ENCODE assay signal across 8 cellular contexts in genomic region chr20:25294459-25295385, GRCh38. TPM values are rescaled to one million over a fixed set of nuclear protein-coding genes. Genes with fewer than 3 reads are reported as not detected.
DNase-seq lines count a peak whose midpoint lies in the region; ATAC-seq and TF ChIP-seq lines count a peak whose summit lies in the region.

No MANE protein-coding gene starts in this region.

- no peak overlapping the region for H2BK12ac ChIP-seq in mesenchymal stem cell (ENCODE audit: low read length in 2 of 2)

- H2AFZ ChIP-seq in mesenchymal stem cell (ENCODE audit: low read depth, low read length): no peak overlapping the region

- peaks cover 28% of the 10 kb centered on the region for H3K79me1 ChIP-seq in mesenchymal stem cell (replicated peaks; ENCODE audit: low read length, poor library complexity, severe bottlenecking)

- no peak overlapping the region for H3K9ac ChIP-seq in mesenchymal stem cell (ENCODE audit: low read length)

- no peak overlapping the region for H2AK5ac ChIP-seq in mesenchymal stem cell (ENCODE audit: low read length, severe bottlenecking)

- H3K4me3 ChIP-seq in dorsolateral prefrontal cortex: no peak overlapping the region
- no peak overlapping the region for H3K4me3 ChIP-seq in mesenchymal stem cell (ENCODE audit: insufficient read depth in 1 of 2, low read depth in 1 of 2, low read length in 2 of 2)

- no peak overlapping the region for H4K91ac ChIP-seq in mesenchymal stem cell (ENCODE audit: low read length)

- H3K23ac ChIP-seq in mesenchymal stem cell (ENCODE audit: low read length in 2 of 2): no peak overlapping the region

- peaks cover 48% of the 10 kb centered on the region for H3K4me1 ChIP-seq in mesenchymal stem cell (ENCODE audit: control insufficient read depth, insufficient read depth, low read depth, low read length)

- peak; percentile 82 for DNase-seq in AG08396 (ENCODE audit: low spot score)
- DNase-seq in NCI-H2171 treated with DMSO at 0.1 percent for 48 hours (lab: John Stamatoyannopoulos, UW): peak; percentile 27
- peak; percentile 59 for DNase-seq in activated CD4-positive, alpha-beta T cell treated with anti-CD3 and anti-CD28 coated beads, Interleukin-2, amount 50 U/mL, for 1 hour
- DNase-seq in dorsolateral prefrontal cortex: peak in 8 of 10 donors; percentile 63 to 83 (median 69)
- peak; percentile 75 for DNase-seq in mesenchymal stem cell
- peak; percentile 17 to 33 for DNase-seq in stimulated activated CD8-positive, alpha-beta memory T cell treated with anti-CD3 and anti-CD28 coated beads, Interleukin-4, amount 100 ng/mL, for 1 hour (ENCODE audit: low read depth in 2 of 2, low spot score in 1 of 2)

- intact Hi-C loops in dorsolateral prefrontal cortex (cut with DNase I): loop anchor here (5.0 kb wide), 2 partner anchors 47 to 108 kb away; partner anchors contain the start of gene PYGB (in 1 of the 2)

- H3K4ac ChIP-seq in mesenchymal stem cell (ENCODE audit: low read depth in 1 of 2, low read length in 2 of 2): no peak overlapping the region

- no peak overlapping the region for H3K14ac ChIP-seq in mesenchymal stem cell (ENCODE audit: low read length in 2 of 2)

- H2BK15ac ChIP-seq in mesenchymal stem cell (ENCODE audit: low read depth, poor library complexity, severe bottlenecking): no peak overlapping the region

- ATAC-seq in GM19463 (IDR thresholded peaks at IDR 0.05; ENCODE audit: unreplicated experiment) (peak; percentile 29), HG02759 (IDR thresholded peaks at IDR 0.05; ENCODE audit: unreplicated experiment) (no peak)

- H2BK5ac ChIP-seq in mesenchymal stem cell (ENCODE audit: low read depth, low read length, poor library complexity, severe bottlenecking): no peak overlapping the region

- H2BK120ac ChIP-seq in mesenchymal stem cell (ENCODE audit: low read depth, low read length): no peak overlapping the region

- H3K18ac ChIP-seq in mesenchymal stem cell (ENCODE audit: low read depth in 1 of 2, low read length in 2 of 2): peak overlapping the region in 1 of 2 experiments; percentile 48

- H3K27me3 ChIP-seq in dorsolateral prefrontal cortex (no peaks in the 10 kb centered on the region), mesenchymal stem cell (ENCODE audit: control insufficient read depth in 1 of 2, insufficient read depth in 1 of 2, low read length in 2 of 2) (no peaks in the 10 kb centered on the region)

- peak; percentile 38 to 96 (median 88) for TF ChIP-seq CTCF in dorsolateral prefrontal cortex (IDR thresholded peaks at IDR 0.05 in 54 of 56, conservative IDR thresholded peaks at IDR 0.05 in 2 of 56; ENCODE audit: low read depth in 1 of 56, partially characterized antibody in 56 of 56)

- H3K36me3 ChIP-seq in mesenchymal stem cell (ENCODE audit: control insufficient read depth in 1 of 2, insufficient read depth in 2 of 2, low read depth in 1 of 2, low read length in 2 of 2): peaks cover 82 to 93% of the 10 kb centered on the region in 2 experiments

- H4K8ac ChIP-seq in mesenchymal stem cell (ENCODE audit: low read length): peak overlapping the region; percentile 61

- H3K4me2 ChIP-seq in mesenchymal stem cell (ENCODE audit: low read length, poor library complexity, severe bottlenecking): no peak overlapping the region

- 70% methylated on average over 22 of the region's 22 CpGs for WGBS in mesenchymal stem cell

- no peaks in the 10 kb centered on the region for H3K9me3 ChIP-seq in mesenchymal stem cell (ENCODE audit: control insufficient read depth, low read length)

- peak overlapping the region in 55 of 59 donors; percentile 5 to 85 (median 73) for H3K27ac ChIP-seq in dorsolateral prefrontal cortex
- H3K27ac ChIP-seq in mesenchymal stem cell (ENCODE audit: low read length, poor library complexity, severe bottlenecking): peak overlapping the region; percentile 65

RNA-seq across cellular contexts. Expression of gene PYGB, which starts 46.8 kb away (rescaled TPM):
- total RNA-seq in dorsolateral prefrontal cortex: 100 to 1,000 TPM in 116 of 120 experiments, 10 to 100 TPM in 4; 83.2 to 226 (median 146) TPM
- 50.3 TPM for polyA plus RNA-seq in mesenchymal stem cell (2013, experiment 1 of 2)
- 48.3 TPM for polyA plus RNA-seq in mesenchymal stem cell (2013, experiment 2 of 2)

Comparison
In these comparisons a context has a peak if more than half of its experiments do, and no peak if none do; other contexts are left out.
1. DNase-seq: peak in every context shown above with its lines; median percentile 82 in AG08396; 75 in mesenchymal stem cell; 69 in dorsolateral prefrontal cortex; 59 in activated CD4-positive, alpha-beta T cell treated with anti-CD3 and anti-CD28 coated beads, Interleukin-2, amount 50 U/mL, for 1 hour; 27 in NCI-H2171 treated with DMSO at 0.1 percent for 48 hours; 25 in stimulated activated CD8-positive, alpha-beta memory T cell treated with anti-CD3 and anti-CD28 coated beads, Interleukin-4, amount 100 ng/mL, for 1 hour.